3 cellular contexts compared by ENCODE assay signal in the genomic region with DNA sequence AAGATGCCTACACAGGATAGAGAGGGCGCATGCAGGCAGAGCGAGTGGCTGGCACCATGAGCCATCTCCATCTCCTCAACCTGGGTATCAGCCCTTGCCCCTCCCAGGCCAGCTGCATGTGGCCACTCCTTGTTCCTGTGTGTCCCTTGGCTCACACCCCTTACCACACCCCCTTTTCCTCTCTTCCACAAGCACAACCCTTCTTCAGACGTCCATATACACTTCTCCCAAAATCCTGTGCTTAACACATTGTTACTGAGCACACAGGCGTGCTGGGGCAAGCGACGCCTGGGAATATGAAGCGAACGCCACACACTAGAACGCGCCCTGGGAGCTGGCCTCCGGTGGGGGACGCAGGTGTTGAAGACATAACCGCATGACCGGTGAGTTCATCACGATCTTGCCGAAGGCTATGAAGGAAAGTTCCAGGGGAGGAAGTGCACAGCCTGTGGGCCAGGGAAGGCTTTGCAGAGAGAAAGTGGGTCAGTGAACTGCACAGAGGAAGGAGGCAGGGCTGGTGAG.
TF ChIP-seq lines count a peak whose summit lies in the region.

No MANE protein-coding gene starts in this region.

TF ChIP-seq in A549, 52 proteins besides CTCF, POLR2A, EP300 and RAD21:
- no peak for TF ChIP-seq CBX2 (IDR thresholded peaks at IDR 0.05; ENCODE audit: borderline replicate concordance, low read depth)
- no peak for TF ChIP-seq NR3C1 (IDR thresholded peaks at IDR 0.05)
- no peak for TF ChIP-seq RCOR1 (IDR thresholded peaks at IDR 0.05; ENCODE audit: low read depth, low read length)
- no peak for TF ChIP-seq ZFP36 (IDR thresholded peaks at IDR 0.05; ENCODE audit: borderline replicate concordance, partially characterized antibody)
- no peak for TF ChIP-seq CEBPB (IDR thresholded peaks at IDR 0.05)
- no peak for TF ChIP-seq TP53 (CRISPR knock-in tag; IDR thresholded peaks at IDR 0.05)
- TF ChIP-seq KDM1A (IDR thresholded peaks at IDR 0.05; ENCODE audit: low read depth) = no peak
- TF ChIP-seq HOXB5 (CRISPR knock-in tag; IDR thresholded peaks at IDR 0.05) = no peak
- no peak for TF ChIP-seq FOSB (CRISPR knock-in tag; IDR thresholded peaks at IDR 0.05)
- no peak for TF ChIP-seq FOXS1 (CRISPR knock-in tag; IDR thresholded peaks at IDR 0.05)
- TF ChIP-seq ESRRA (IDR thresholded peaks at IDR 0.05; ENCODE audit: borderline replicate concordance, low read length) = no peak
- TF ChIP-seq, protein P1, sequence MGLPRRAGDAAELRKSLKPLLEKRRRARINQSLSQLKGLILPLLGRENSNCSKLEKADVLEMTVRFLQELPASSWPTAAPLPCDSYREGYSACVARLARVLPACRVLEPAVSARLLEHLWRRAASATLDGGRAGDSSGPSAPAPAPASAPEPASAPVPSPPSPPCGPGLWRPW (IDR thresholded peaks at IDR 0.05) = no peak
- no peak for TF ChIP-seq CHD4 (IDR thresholded peaks at IDR 0.05; ENCODE audit: borderline replicate concordance)
- no peak for TF ChIP-seq RFX5 (IDR thresholded peaks at IDR 0.05)
- TF ChIP-seq RNF2 (IDR thresholded peaks at IDR 0.05; ENCODE audit: borderline replicate concordance, low read depth) = no peak
- no peak for TF ChIP-seq NPAS2 (CRISPR knock-in tag; IDR thresholded peaks at IDR 0.05; ENCODE audit: borderline replicate concordance)
- TF ChIP-seq MAZ (IDR thresholded peaks at IDR 0.05; ENCODE audit: borderline replicate concordance, low read depth, low read length) = no peak
- no peak for TF ChIP-seq JUNB (IDR thresholded peaks at IDR 0.05)
- TF ChIP-seq HOXB13 (CRISPR knock-in tag; IDR thresholded peaks at IDR 0.05; ENCODE audit: low read depth) = no peak

TF ChIP-seq in IMR-90, 13 proteins besides CTCF, POLR2A, EP300 and RAD21:
- TF ChIP-seq, protein P2, sequence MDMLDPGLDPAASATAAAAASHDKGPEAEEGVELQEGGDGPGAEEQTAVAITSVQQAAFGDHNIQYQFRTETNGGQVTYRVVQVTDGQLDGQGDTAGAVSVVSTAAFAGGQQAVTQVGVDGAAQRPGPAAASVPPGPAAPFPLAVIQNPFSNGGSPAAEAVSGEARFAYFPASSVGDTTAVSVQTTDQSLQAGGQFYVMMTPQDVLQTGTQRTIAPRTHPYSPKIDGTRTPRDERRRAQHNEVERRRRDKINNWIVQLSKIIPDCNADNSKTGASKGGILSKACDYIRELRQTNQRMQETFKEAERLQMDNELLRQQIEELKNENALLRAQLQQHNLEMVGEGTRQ (IDR thresholded peaks at IDR 0.05; ENCODE audit: low read depth, low read length) = no peak
- TF ChIP-seq MAZ (IDR thresholded peaks at IDR 0.05; ENCODE audit: borderline replicate concordance, low read depth, low read length) (no peak), CHD1 (IDR thresholded peaks at IDR 0.05; ENCODE audit: low read depth, low read length) (no peak), NFE2L2 (IDR thresholded peaks at IDR 0.05; ENCODE audit: low read depth, low read length) (no peak), BHLHE40 (IDR thresholded peaks at IDR 0.05; ENCODE audit: low read depth, low read length) (no peak), RCOR1 (IDR thresholded peaks at IDR 0.05; ENCODE audit: insufficient replicate concordance, low read length) (no peak), SMC3 (IDR thresholded peaks at IDR 0.05; ENCODE audit: low read depth, low read length) (no peak), RFX5 (IDR thresholded peaks at IDR 0.05; ENCODE audit: low read depth, low read length) (no peak), CEBPB (IDR thresholded peaks at IDR 0.05; ENCODE audit: low read depth, low read length) (no peak), MXI1 (IDR thresholded peaks at IDR 0.05; ENCODE audit: borderline replicate concordance, low read depth, low read length) (no peak), FOS (IDR thresholded peaks at IDR 0.05; ENCODE audit: low read depth, low read length) (no peak), MAFK (IDR thresholded peaks at IDR 0.05; ENCODE audit: low read depth, low read length) (no peak)
- TF ChIP-seq, protein P3, sequence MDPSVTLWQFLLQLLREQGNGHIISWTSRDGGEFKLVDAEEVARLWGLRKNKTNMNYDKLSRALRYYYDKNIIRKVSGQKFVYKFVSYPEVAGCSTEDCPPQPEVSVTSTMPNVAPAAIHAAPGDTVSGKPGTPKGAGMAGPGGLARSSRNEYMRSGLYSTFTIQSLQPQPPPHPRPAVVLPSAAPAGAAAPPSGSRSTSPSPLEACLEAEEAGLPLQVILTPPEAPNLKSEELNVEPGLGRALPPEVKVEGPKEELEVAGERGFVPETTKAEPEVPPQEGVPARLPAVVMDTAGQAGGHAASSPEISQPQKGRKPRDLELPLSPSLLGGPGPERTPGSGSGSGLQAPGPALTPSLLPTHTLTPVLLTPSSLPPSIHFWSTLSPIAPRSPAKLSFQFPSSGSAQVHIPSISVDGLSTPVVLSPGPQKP (IDR thresholded peaks at IDR 0.05; ENCODE audit: borderline replicate concordance, low read depth, low read length) = no peak

TF ChIP-seq in WTC11, 78 proteins besides CTCF, POLR2A, EP300 and RAD21:
- TF ChIP-seq, protein P4, sequence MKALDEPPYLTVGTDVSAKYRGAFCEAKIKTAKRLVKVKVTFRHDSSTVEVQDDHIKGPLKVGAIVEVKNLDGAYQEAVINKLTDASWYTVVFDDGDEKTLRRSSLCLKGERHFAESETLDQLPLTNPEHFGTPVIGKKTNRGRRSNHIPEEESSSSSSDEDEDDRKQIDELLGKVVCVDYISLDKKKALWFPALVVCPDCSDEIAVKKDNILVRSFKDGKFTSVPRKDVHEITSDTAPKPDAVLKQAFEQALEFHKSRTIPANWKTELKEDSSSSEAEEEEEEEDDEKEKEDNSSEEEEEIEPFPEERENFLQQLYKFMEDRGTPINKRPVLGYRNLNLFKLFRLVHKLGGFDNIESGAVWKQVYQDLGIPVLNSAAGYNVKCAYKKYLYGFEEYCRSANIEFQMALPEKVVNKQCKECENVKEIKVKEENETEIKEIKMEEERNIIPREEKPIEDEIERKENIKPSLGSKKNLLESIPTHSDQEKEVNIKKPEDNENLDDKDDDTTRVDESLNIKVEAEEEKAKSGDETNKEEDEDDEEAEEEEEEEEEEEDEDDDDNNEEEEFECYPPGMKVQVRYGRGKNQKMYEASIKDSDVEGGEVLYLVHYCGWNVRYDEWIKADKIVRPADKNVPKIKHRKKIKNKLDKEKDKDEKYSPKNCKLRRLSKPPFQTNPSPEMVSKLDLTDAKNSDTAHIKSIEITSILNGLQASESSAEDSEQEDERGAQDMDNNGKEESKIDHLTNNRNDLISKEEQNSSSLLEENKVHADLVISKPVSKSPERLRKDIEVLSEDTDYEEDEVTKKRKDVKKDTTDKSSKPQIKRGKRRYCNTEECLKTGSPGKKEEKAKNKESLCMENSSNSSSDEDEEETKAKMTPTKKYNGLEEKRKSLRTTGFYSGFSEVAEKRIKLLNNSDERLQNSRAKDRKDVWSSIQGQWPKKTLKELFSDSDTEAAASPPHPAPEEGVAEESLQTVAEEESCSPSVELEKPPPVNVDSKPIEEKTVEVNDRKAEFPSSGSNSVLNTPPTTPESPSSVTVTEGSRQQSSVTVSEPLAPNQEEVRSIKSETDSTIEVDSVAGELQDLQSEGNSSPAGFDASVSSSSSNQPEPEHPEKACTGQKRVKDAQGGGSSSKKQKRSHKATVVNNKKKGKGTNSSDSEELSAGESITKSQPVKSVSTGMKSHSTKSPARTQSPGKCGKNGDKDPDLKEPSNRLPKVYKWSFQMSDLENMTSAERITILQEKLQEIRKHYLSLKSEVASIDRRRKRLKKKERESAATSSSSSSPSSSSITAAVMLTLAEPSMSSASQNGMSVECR (CRISPR knock-in tag; IDR thresholded peaks at IDR 0.05; ENCODE audit: borderline replicate concordance) = no peak
- no peak for TF ChIP-seq MXD4 (CRISPR knock-in tag; IDR thresholded peaks at IDR 0.05; ENCODE audit: borderline replicate concordance)
- TF ChIP-seq ZNF219 (CRISPR knock-in tag; IDR thresholded peaks at IDR 0.05; ENCODE audit: borderline replicate concordance) = no peak
- no peak for TF ChIP-seq FOXJ3 (CRISPR knock-in tag; IDR thresholded peaks at IDR 0.05; ENCODE audit: borderline replicate concordance)
- TF ChIP-seq, protein P5, sequence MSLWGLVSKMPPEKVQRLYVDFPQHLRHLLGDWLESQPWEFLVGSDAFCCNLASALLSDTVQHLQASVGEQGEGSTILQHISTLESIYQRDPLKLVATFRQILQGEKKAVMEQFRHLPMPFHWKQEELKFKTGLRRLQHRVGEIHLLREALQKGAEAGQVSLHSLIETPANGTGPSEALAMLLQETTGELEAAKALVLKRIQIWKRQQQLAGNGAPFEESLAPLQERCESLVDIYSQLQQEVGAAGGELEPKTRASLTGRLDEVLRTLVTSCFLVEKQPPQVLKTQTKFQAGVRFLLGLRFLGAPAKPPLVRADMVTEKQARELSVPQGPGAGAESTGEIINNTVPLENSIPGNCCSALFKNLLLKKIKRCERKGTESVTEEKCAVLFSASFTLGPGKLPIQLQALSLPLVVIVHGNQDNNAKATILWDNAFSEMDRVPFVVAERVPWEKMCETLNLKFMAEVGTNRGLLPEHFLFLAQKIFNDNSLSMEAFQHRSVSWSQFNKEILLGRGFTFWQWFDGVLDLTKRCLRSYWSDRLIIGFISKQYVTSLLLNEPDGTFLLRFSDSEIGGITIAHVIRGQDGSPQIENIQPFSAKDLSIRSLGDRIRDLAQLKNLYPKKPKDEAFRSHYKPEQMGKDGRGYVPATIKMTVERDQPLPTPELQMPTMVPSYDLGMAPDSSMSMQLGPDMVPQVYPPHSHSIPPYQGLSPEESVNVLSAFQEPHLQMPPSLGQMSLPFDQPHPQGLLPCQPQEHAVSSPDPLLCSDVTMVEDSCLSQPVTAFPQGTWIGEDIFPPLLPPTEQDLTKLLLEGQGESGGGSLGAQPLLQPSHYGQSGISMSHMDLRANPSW (CRISPR knock-in tag; conservative IDR thresholded peaks at IDR 0.05; ENCODE audit: low read depth) = no peak
- no peak for TF ChIP-seq GABPB1 (CRISPR knock-in tag; IDR thresholded peaks at IDR 0.05)
- TF ChIP-seq, protein P6, sequence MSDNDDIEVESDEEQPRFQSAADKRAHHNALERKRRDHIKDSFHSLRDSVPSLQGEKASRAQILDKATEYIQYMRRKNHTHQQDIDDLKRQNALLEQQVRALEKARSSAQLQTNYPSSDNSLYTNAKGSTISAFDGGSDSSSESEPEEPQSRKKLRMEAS (CRISPR knock-in tag; IDR thresholded peaks at IDR 0.05) = no peak
